Comparison of ENCODE assay signal across 19 cellular contexts in the genomic region with DNA sequence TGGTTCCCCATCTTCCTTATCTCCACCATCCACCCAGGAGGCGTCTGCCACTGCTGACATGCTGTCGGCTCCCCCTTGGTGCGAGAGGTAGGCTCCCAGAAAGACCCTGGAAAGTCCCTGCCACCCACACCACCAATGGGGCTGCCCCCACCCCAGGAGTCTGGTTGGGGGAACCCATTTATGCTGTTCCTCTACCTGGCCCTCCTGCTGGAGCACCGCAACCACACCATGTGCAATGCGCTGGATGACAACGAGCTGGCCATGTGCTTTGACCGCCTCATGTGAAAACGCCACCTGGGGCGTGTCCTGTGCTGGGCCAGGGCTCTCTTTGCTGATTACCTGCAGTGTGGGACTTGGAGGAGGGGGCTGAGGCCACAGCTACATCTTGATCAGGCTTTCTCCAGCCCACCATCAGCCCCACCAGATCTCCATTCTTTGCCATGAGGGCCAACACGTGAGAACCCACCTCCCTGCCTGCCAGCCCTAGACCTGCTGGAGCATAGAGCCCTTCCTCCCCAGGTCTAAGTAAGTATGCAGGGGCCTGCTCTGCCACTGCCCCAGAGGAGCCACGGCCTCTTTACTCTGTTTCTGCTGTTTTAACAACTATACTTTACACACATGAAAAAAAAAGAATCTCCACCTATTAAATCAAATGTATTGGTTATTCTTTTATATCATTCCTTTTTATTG. TPM values are rescaled to one million over a fixed set of nuclear protein-coding genes. Genes with fewer than 3 reads are reported as not detected.
DNase-seq lines count a peak whose midpoint lies in the region; ATAC-seq and TF ChIP-seq lines count a peak whose summit lies in the region.
"Had no signal": no experiment of that assay in that cellular context is flagged by ENCODE, and none has a peak within 500 bp of the region (broad histone marks: within the 10 kb centered on the region; RNA-seq: fewer than 3 reads in every experiment).

No MANE protein-coding gene starts in this region.

- peaks cover 5% of the 10 kb centered on the region for H3K4me1 Mint-ChIP-seq in mesothelial cell of epicardium

- peak overlapping the region; percentile 9; the same call in 1 of the 2 replicates for H3K4me3 ChIP-seq in OCI-LY3 (ENCODE audit: low read length)
- H3K4me3 ChIP-seq: MG63, right atrium auricular region had no signal

- H4K20me1 ChIP-seq in OCI-LY3 (ENCODE audit: insufficient read depth, low read length): no peaks in the 10 kb centered on the region

- no peaks in the 10 kb centered on the region for H3K36me3 Mint-ChIP-seq in mesothelial cell of epicardium

- DNase-seq in GM10266 (ENCODE audit: extremely low spot score) (peak; percentile 67), mesenteric fat pad (ENCODE audit: low spot score) (peak; percentile 64), hepatic stellate cell (ENCODE audit: low spot score) (no peak), mesothelial cell of epicardium (ENCODE audit: low spot score in 2 of 2, unreplicated experiment in 2 of 2) (no peak)
- no peak for DNase-seq in stimulated activated CD4-positive, alpha-beta T cell treated with anti-CD3 and anti-CD28 coated beads, Interleukin-4, amount 100 ng/mL, for 4 hours
- DNase-seq: activated effector memory CD4-positive, alpha-beta T cell treated with Interleukin-2 at 50 U/mL for 16 hours; anterior cingulate cortex; hippocampal formation; kidney; MG63; midbrain; Right ventricle myocardium superior; substantia nigra had no signal

- no peaks in the 10 kb centered on the region for H3K27me3 ChIP-seq in OCI-LY3 (ENCODE audit: low read depth, low read length)
- H3K27me3 ChIP-seq: MG63, right atrium auricular region had no signal

- no peak overlapping the region for H3K4me3 Mint-ChIP-seq in mesothelial cell of epicardium
- H3K4me3 Mint-ChIP-seq: T-helper 1 cell treated with Interleukin-12 subunit alpha and Interleukin-12 subunit beta and Interleukin-4 antibody, amounts not matched to agents 30 μg/mL and 1 μg/mL, for 36 hours had no signal

- peak overlapping the region; percentile 72 for H3K4me2 ChIP-seq in OCI-LY3 (ENCODE audit: low read length)

- no peak overlapping the region for H2AFZ ChIP-seq in OCI-LY3 (ENCODE audit: low read depth, low read length)

- peaks cover 2% of the 10 kb centered on the region for H3K27me3 Mint-ChIP-seq in mesothelial cell of epicardium (ENCODE audit: low read depth)

- H3K9me3 ChIP-seq in OCI-LY3 (ENCODE audit: insufficient read depth, low read length): no peaks in the 10 kb centered on the region
- H3K9me3 ChIP-seq: MG63, right atrium auricular region had no signal

- ATAC-seq in GM21723 (IDR thresholded peaks at IDR 0.05; ENCODE audit: unreplicated experiment) (peak; percentile 51), GM21529 (IDR thresholded peaks at IDR 0.05; ENCODE audit: unreplicated experiment) (no peak)

- H3K4me1 ChIP-seq in OCI-LY3 (ENCODE audit: low read length): peaks cover 43% of the 10 kb centered on the region

- peak overlapping the region; percentile 68 for H3K9ac ChIP-seq in OCI-LY3 (ENCODE audit: low read length)

- H3K27ac ChIP-seq in OCI-LY3 (ENCODE audit: low read length): peak overlapping the region; percentile 97
- H3K27ac ChIP-seq: right atrium auricular region had no signal

- H3K79me2 ChIP-seq in OCI-LY3 (ENCODE audit: low read length): no peaks in the 10 kb centered on the region

- no peaks in the 10 kb centered on the region for H3K36me3 ChIP-seq in OCI-LY3 (replicated peaks; ENCODE audit: low read depth, low read length)
- H3K36me3 ChIP-seq: MG63, right atrium auricular region had no signal

- no peak for TF ChIP-seq CTCF in GM10266 (IDR thresholded peaks at IDR 0.05; ENCODE audit: control insufficient read depth, insufficient read depth, low read depth, missing control alignments)
- TF ChIP-seq CTCF in OCI-LY3 (IDR thresholded peaks at IDR 0.05; ENCODE audit: low read depth, low read length): no peak
- TF ChIP-seq CTCF in mesothelial cell of epicardium (IDR thresholded peaks at IDR 0.05; ENCODE audit: unreplicated experiment): no peak

- no peaks in the 10 kb centered on the region for H3K9me3 Mint-ChIP-seq in mesothelial cell of epicardium
- H3K9me3 Mint-ChIP-seq: T-helper 1 cell treated with Interleukin-12 subunit alpha and Interleukin-12 subunit beta and Interleukin-4 antibody, amounts not matched to agents 30 μg/mL and 1 μg/mL, for 36 hours had no signal

- no peak overlapping the region for H3K27ac Mint-ChIP-seq in mesothelial cell of epicardium
- H3K27ac Mint-ChIP-seq: T-helper 1 cell treated with Interleukin-12 subunit alpha and Interleukin-12 subunit beta and Interleukin-4 antibody, amounts not matched to agents 30 μg/mL and 1 μg/mL, for 36 hours had no signal

RNA-seq across cellular contexts. Expression of a gene that starts 7.9 kb away (rescaled TPM):
- total RNA-seq in mesenteric fat pad (1.3 TPM), mesothelial cell of epicardium (0.55 to 1.1 TPM (median 0.69 TPM) in 3 replicates)
- total RNA-seq: cerebellum had no signal

RNA-seq across cellular contexts. Expression of a gene that starts 39.6 kb away (rescaled TPM):
- total RNA-seq in mesenteric fat pad (not detected), mesothelial cell of epicardium (not detected in 3 replicates)
- total RNA-seq: right atrium auricular region, Right ventricle myocardium superior had no signal

Comparison
In these comparisons a context has a peak if more than half of its experiments do, and no peak if none do; other contexts are left out.
1. DNase-seq: peak in GM10266 (single experiment) and mesenteric fat pad (single experiment); none in hepatic stellate cell (single experiment), stimulated activated CD4-positive, alpha-beta T cell treated with anti-CD3 and anti-CD28 coated beads, Interleukin-4, amount 100 ng/mL, for 4 hours (0 of 2) and mesothelial cell of epicardium (0 of 2).